Comparison of ENCODE assay signal across 9 cellular contexts in the genomic region with DNA sequence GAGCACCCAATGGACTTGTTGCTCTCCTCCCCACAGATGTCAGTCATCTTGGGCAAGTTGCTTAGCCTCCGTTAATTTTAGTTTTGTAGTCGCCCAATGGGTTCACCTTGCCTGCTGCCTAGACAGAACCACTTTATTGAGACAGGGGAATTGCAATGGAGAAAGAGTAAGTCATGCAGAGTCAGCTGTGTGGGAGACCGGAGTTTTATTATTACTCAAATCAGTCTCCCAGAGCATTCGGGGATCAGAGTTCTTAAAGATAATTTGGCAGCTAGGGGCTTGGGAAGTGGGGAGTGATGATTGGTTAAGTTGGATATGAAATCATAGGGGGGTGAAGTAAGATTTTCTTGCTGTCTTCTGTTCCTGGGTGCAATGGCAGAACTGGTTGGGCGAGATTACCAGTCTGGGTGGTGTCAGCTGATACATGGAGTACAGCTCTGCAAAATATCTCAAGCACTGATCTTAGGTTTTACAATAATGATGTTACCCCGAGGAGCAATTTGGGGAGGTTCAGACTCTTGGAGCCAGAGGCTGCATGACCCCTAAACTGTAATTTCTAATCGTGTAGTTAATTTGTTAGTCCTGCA. TPM values are rescaled to one million over a fixed set of nuclear protein-coding genes. Genes with fewer than 3 reads are reported as not detected.
DNase-seq lines count a peak whose midpoint lies in the region; ATAC-seq and TF ChIP-seq lines count a peak whose summit lies in the region.
"Had no signal": no experiment of that assay in that cellular context is flagged by ENCODE, and none has a peak within 500 bp of the region (broad histone marks: within the 10 kb centered on the region; RNA-seq: fewer than 3 reads in every experiment).

No MANE protein-coding gene starts in this region.

- no peak for ATAC-seq in CD4-positive, CD25-positive, alpha-beta regulatory T cell (ENCODE audit: low read depth in 2 of 2)
- no peak for ATAC-seq in activated CD8-positive, alpha-beta T cell treated with anti-CD3 and anti-CD28 coated beads for 36 hours
- ATAC-seq in left lung, result peak; percentile 21
- ATAC-seq: psoas muscle had no signal

- no peaks in the 10 kb centered on the region for H3K27me3 ChIP-seq in CD4-positive, CD25-positive, alpha-beta regulatory T cell (ENCODE audit: control insufficient read depth, insufficient read depth, low read length)
- H3K27me3 ChIP-seq in HUES6 (ENCODE audit: control insufficient read depth, insufficient read depth, low read length) (no peaks in the 10 kb centered on the region), left lung (no peaks in the 10 kb centered on the region)

- H3K27me3 Mint-ChIP-seq in CD4-positive, CD25-positive, alpha-beta regulatory T cell, result no peaks in the 10 kb centered on the region
- H3K27me3 Mint-ChIP-seq in activated CD8-positive, alpha-beta T cell treated with anti-CD3 and anti-CD28 coated beads for 36 hours, result no peaks in the 10 kb centered on the region

- CTCF ChIA-PET in activated CD8-positive, alpha-beta T cell treated with anti-CD3 and anti-CD28 coated beads for 36 hours (lab: Charles Lee), result interaction anchor here (1.1 to 2.9 kb wide), 2 partner anchors 10 to 51 kb away, joined by 3 to 14 read pairs; a partner anchor contains a TSS

- peaks cover 4% of the 10 kb centered on the region for H3K36me3 ChIP-seq in CD4-positive, CD25-positive, alpha-beta regulatory T cell (ENCODE audit: control insufficient read depth, insufficient read depth, low read length)
- H3K36me3 ChIP-seq in HUES6 (ENCODE audit: control insufficient read depth, insufficient read depth, low read length) (peaks cover 92% of the 10 kb centered on the region), left lung (no peaks in the 10 kb centered on the region)

- TF ChIP-seq CTCF in activated CD8-positive, alpha-beta T cell treated with anti-CD3 and anti-CD28 coated beads for 36 hours (IDR thresholded peaks at IDR 0.05), result no peak
- TF ChIP-seq CTCF in left lung (IDR thresholded peaks at IDR 0.05), result no peak

- peak overlapping the region; percentile 80 for H3K4me3 ChIP-seq in CD4-positive, CD25-positive, alpha-beta regulatory T cell (ENCODE audit: low read depth, low read length)
- no peak overlapping the region for H3K4me3 ChIP-seq in HUES6 (ENCODE audit: low read depth, low read length)
- no peak overlapping the region for H3K4me3 ChIP-seq in left lung
- H3K4me3 ChIP-seq: psoas muscle had no signal

- H3K4me1 ChIP-seq in CD4-positive, CD25-positive, alpha-beta regulatory T cell (ENCODE audit: control insufficient read depth, insufficient read depth, low read length, poor library complexity, severe bottlenecking), result peaks cover 97% of the 10 kb centered on the region
- peaks cover 23% of the 10 kb centered on the region for H3K4me1 ChIP-seq in HUES6 (ENCODE audit: control insufficient read depth, insufficient read depth, low read length)
- peaks cover 0 to 84% of the 10 kb centered on the region in 2 donors for H3K4me1 ChIP-seq in left lung

- H3K9ac ChIP-seq in HUES6 (ENCODE audit: low read length), result no peak overlapping the region

- intact Hi-C loops in activated CD8-positive, alpha-beta T cell treated with anti-CD3 and anti-CD28 coated beads for 36 hours (cut with micrococcal nuclease), result loop anchor here (1.0 to 5.0 kb wide), 3 partner anchors 8 to 154 kb away; a partner anchor contains a TSS
- intact Hi-C loops in left lung (cut with DNase I), result no loop called here

- peak overlapping the region; percentile 83 to 90 (median 90) for H3K4me3 Mint-ChIP-seq in CD4-positive, CD25-positive, alpha-beta regulatory T cell
- H3K4me3 Mint-ChIP-seq in activated CD8-positive, alpha-beta T cell treated with anti-CD3 and anti-CD28 coated beads for 36 hours, result peak overlapping the region; percentile 70

- H3K4me1 Mint-ChIP-seq in CD4-positive, CD25-positive, alpha-beta regulatory T cell, result peaks cover 72 to 96% (median 91%) of the 10 kb centered on the region in 4 donors
- H3K4me1 Mint-ChIP-seq in activated CD8-positive, alpha-beta T cell treated with anti-CD3 and anti-CD28 coated beads for 36 hours (ENCODE audit: low read depth), result peaks cover 94% of the 10 kb centered on the region

- no peaks in the 10 kb centered on the region for H3K9me3 ChIP-seq in CD4-positive, CD25-positive, alpha-beta regulatory T cell (ENCODE audit: control insufficient read depth in 2 of 2, low read length in 2 of 2)
- H3K9me3 ChIP-seq in HUES6 (ENCODE audit: control insufficient read depth, insufficient read depth, low read depth, low read length) (no peaks in the 10 kb centered on the region), left lung (no peaks in the 10 kb centered on the region)
- H3K9me3 ChIP-seq: psoas muscle had no signal

- H3K27ac Mint-ChIP-seq in CD4-positive, CD25-positive, alpha-beta regulatory T cell, result peak overlapping the region; percentile 98 to 99 (median 99)
- H3K27ac Mint-ChIP-seq in activated CD8-positive, alpha-beta T cell treated with anti-CD3 and anti-CD28 coated beads for 36 hours, result peak overlapping the region; percentile 99

- H3K27ac ChIP-seq in CD4-positive, CD25-positive, alpha-beta regulatory T cell (ENCODE audit: insufficient read depth, low read length, poor library complexity, severe bottlenecking), result peak overlapping the region; percentile 95
- H3K27ac ChIP-seq in HUES6 (ENCODE audit: low read depth, low read length) (peak overlapping the region; percentile 44; the same call in 1 of the 2 replicates), left lung (peak overlapping the region in 1 of 2 donors; percentile 53)
- H3K27ac ChIP-seq: psoas muscle had no signal

- no peaks in the 10 kb centered on the region for H3K9me3 Mint-ChIP-seq in CD4-positive, CD25-positive, alpha-beta regulatory T cell
- H3K9me3 Mint-ChIP-seq in activated CD8-positive, alpha-beta T cell treated with anti-CD3 and anti-CD28 coated beads for 36 hours, result peaks cover 2% of the 10 kb centered on the region

- peak in 2 of 3 donors; percentile 20 to 49 for DNase-seq in CD4-positive, CD25-positive, alpha-beta regulatory T cell
- DNase-seq in activated CD8-positive, alpha-beta T cell treated with anti-CD3 and anti-CD28 coated beads for 36 hours, result peak; percentile 38
- DNase-seq in left lung (no peak), NCI-H748 treated with DMSO at 0.1 percent for 48 hours (lab: John Stamatoyannopoulos, UW) (no peak), DMS153 treated with DMSO at 0.1 percent for 48 hours (lab: John Stamatoyannopoulos, UW; ENCODE audit: unreplicated experiment) (no peak), NCI-H1436 (lab: John Stamatoyannopoulos, UW) (no peak), COLO829 (ENCODE audit: low spot score) (no peak)
- DNase-seq: psoas muscle had no signal

- peaks cover 48% of the 10 kb centered on the region for H3K36me3 Mint-ChIP-seq in CD4-positive, CD25-positive, alpha-beta regulatory T cell
- peaks cover 86% of the 10 kb centered on the region for H3K36me3 Mint-ChIP-seq in activated CD8-positive, alpha-beta T cell treated with anti-CD3 and anti-CD28 coated beads for 36 hours (ENCODE audit: low read depth)

- POLR2A ChIA-PET in activated CD8-positive, alpha-beta T cell treated with anti-CD3 and anti-CD28 coated beads for 36 hours (lab: Charles Lee), result interaction anchor here (1.8 to 9.0 kb wide), 3 partner anchors 44 to 51 kb away, joined by 5 to 168 read pairs (median 49); a partner anchor contains a TSS

RNA-seq across cellular contexts. Expression of a gene that starts 50.2 kb away (rescaled TPM):
- total RNA-seq in CD4-positive, CD25-positive, alpha-beta regulatory T cell, result 342 TPM
- 100 to 1,000 TPM; 257 to 279 (median 272) TPM for polyA plus RNA-seq in CD4-positive, CD25-positive, alpha-beta regulatory T cell
- 100 to 1,000 TPM; 167 to 168 TPM for total RNA-seq in activated CD8-positive, alpha-beta T cell treated with anti-CD3 and anti-CD28 coated beads for 36 hours
- total RNA-seq in left lung, result 10 to 100 TPM; 58.7 to 67.5 TPM

Comparison
In these comparisons a context has a peak if more than half of its experiments do, and no peak if none do; other contexts are left out.
1. DNase-seq: peak in CD4-positive, CD25-positive, alpha-beta regulatory T cell (2 of 3) and activated CD8-positive, alpha-beta T cell treated with anti-CD3 and anti-CD28 coated beads for 36 hours (single experiment); none in left lung (0 of 2), NCI-H748 treated with DMSO at 0.1 percent for 48 hours (single experiment), DMS153 treated with DMSO at 0.1 percent for 48 hours (single experiment), NCI-H1436 (single experiment) and COLO829 (single experiment).